In genomic region chr7:77867208-77867915, GRCh38 we compare ENCODE assay signal across 14 cellular contexts.
A peak's percentile ranks its signal among the peaks of the same experiment; 100 is the strongest.
DNase-seq lines count a peak whose midpoint lies in the region; ATAC-seq and TF ChIP-seq lines count a peak whose summit lies in the region.
"Had no signal": no experiment of that assay in that cellular context is flagged by ENCODE, and none has a peak within 500 bp of the region (broad histone marks: within the 10 kb centered on the region; RNA-seq: fewer than 3 reads in every experiment).

No MANE protein-coding gene starts in this region.

- no peak overlapping the region for H3K4me3 Mint-ChIP-seq in CD8-positive, alpha-beta T cell
- H3K4me3 Mint-ChIP-seq: activated CD4-positive, alpha-beta T cell treated with anti-CD3 and anti-CD28 coated beads for 36 hours; activated naive CD4-positive, alpha-beta T cell treated with anti-CD3 and anti-CD28 coated beads for 36 hours; stimulated activated naive B cell treated with anti-CD40 and anti-IgM and Interleukin-4, amounts not matched to agents 10 μg/mL and 1 μg/mL and 100 μg/mL, for 72 hours had no signal

- POLR2A ChIA-PET in CD8-positive, alpha-beta T cell (lab: Charles Lee): no interaction called here

- TF ChIP-seq CTCF in cardiac fibroblast (IDR thresholded peaks at IDR 0.05; ENCODE audit: low read depth, low read length) (no peak), hepatocyte (IDR thresholded peaks at IDR 0.05; ENCODE audit: poor library complexity) (no peak)
- TF ChIP-seq CTCF in CD8-positive, alpha-beta T cell (IDR thresholded peaks at IDR 0.05): no peak

- H3K4me1 Mint-ChIP-seq in CD8-positive, alpha-beta T cell (ENCODE audit: low read depth): peaks cover 10% of the 10 kb centered on the region

- H3K36me3 ChIP-seq in hepatocyte (replicated peaks; ENCODE audit: insufficient read depth, low read depth): no peaks in the 10 kb centered on the region
- H3K36me3 ChIP-seq in CD8-positive, alpha-beta T cell (ENCODE audit: insufficient read depth, low read length): no peaks in the 10 kb centered on the region
- H3K36me3 ChIP-seq: cardiac muscle cell, transverse colon had no signal

- H3K27ac ChIP-seq in hepatocyte: peak overlapping the region; percentile 76
- no peak overlapping the region for H3K27ac ChIP-seq in CD8-positive, alpha-beta T cell (ENCODE audit: low read depth, low read length)
- H3K27ac ChIP-seq: cardiac muscle cell, transverse colon had no signal

- no peaks in the 10 kb centered on the region for H3K27me3 ChIP-seq in hepatocyte
- H3K27me3 ChIP-seq in CD8-positive, alpha-beta T cell (ENCODE audit: insufficient read depth, low read length): no peaks in the 10 kb centered on the region
- H3K27me3 ChIP-seq: cardiac muscle cell, transverse colon had no signal

- no peak for ATAC-seq in HG03432 (IDR thresholded peaks at IDR 0.05; ENCODE audit: unreplicated experiment)
- no peak for ATAC-seq in GM21529 (IDR thresholded peaks at IDR 0.05; ENCODE audit: unreplicated experiment)
- no peak for ATAC-seq in CD8-positive, alpha-beta T cell
- ATAC-seq: activated CD4-positive, alpha-beta T cell treated with anti-CD3 and anti-CD28 coated beads for 36 hours; stimulated activated naive B cell treated with anti-CD40 and anti-IgM and Interleukin-4, amounts not matched to agents 10 μg/mL and 1 μg/mL and 100 μg/mL, for 72 hours had no signal

- H3K79me2 ChIP-seq in hepatocyte: peaks cover 10% of the 10 kb centered on the region

- no peaks in the 10 kb centered on the region for H4K20me1 ChIP-seq in hepatocyte (ENCODE audit: insufficient read depth, poor library complexity, severe bottlenecking)

- peaks cover 19% of the 10 kb centered on the region for H3K36me3 Mint-ChIP-seq in CD8-positive, alpha-beta T cell

- no peaks in the 10 kb centered on the region for H3K27me3 Mint-ChIP-seq in CD8-positive, alpha-beta T cell (ENCODE audit: low read depth)
- H3K27me3 Mint-ChIP-seq: activated CD4-positive, alpha-beta T cell treated with anti-CD3 and anti-CD28 coated beads for 36 hours; stimulated activated naive B cell treated with anti-CD40 and anti-IgM and Interleukin-4, amounts not matched to agents 10 μg/mL and 1 μg/mL and 100 μg/mL, for 72 hours had no signal

- intact Hi-C loops in CD8-positive, alpha-beta T cell (cut with DNase I, micrococcal nuclease): no loop called here

- H3K4me3 ChIP-seq in cardiac fibroblast (replicated peaks in 1 of 2; ENCODE audit: low read depth in 2 of 2, low read length in 2 of 2) (no peak overlapping the region), hepatocyte (no peak overlapping the region)
- no peak overlapping the region for H3K4me3 ChIP-seq in CD8-positive, alpha-beta T cell (ENCODE audit: low read depth, low read length)
- H3K4me3 ChIP-seq: cardiac muscle cell, transverse colon had no signal

- H3K9me3 ChIP-seq in hepatocyte (ENCODE audit: low read depth): no peaks in the 10 kb centered on the region
- no peaks in the 10 kb centered on the region for H3K9me3 ChIP-seq in CD8-positive, alpha-beta T cell (ENCODE audit: low read length)
- H3K9me3 ChIP-seq: transverse colon had no signal

- H2AFZ ChIP-seq in hepatocyte: no peak overlapping the region

- 45% methylated on average over 5 of the region's 5 CpGs for WGBS in hepatocyte (ENCODE audit: low lambda C conversion rate, missing lambda C conversion rate)

- no peaks in the 10 kb centered on the region for H3K9me3 Mint-ChIP-seq in CD8-positive, alpha-beta T cell
- H3K9me3 Mint-ChIP-seq: activated naive CD4-positive, alpha-beta T cell treated with anti-CD3 and anti-CD28 coated beads for 36 hours had no signal

- H3K9me2 ChIP-seq in hepatocyte (replicated peaks; ENCODE audit: insufficient read depth): no peaks in the 10 kb centered on the region

- peaks cover 11% of the 10 kb centered on the region for H3K4me1 ChIP-seq in hepatocyte (ENCODE audit: insufficient read depth)
- no peaks in the 10 kb centered on the region for H3K4me1 ChIP-seq in CD8-positive, alpha-beta T cell (ENCODE audit: insufficient read depth, low read length)

- CTCF ChIA-PET in CD8-positive, alpha-beta T cell (lab: Charles Lee): no interaction called here

- no peak overlapping the region for H3K27ac Mint-ChIP-seq in CD8-positive, alpha-beta T cell
- H3K27ac Mint-ChIP-seq: activated CD4-positive, alpha-beta T cell treated with anti-CD3 and anti-CD28 coated beads for 36 hours; activated naive CD4-positive, alpha-beta T cell treated with anti-CD3 and anti-CD28 coated beads for 36 hours; stimulated activated naive B cell treated with anti-CD40 and anti-IgM and Interleukin-4, amounts not matched to agents 10 μg/mL and 1 μg/mL and 100 μg/mL, for 72 hours had no signal

- peak overlapping the region; percentile 25 for H3K4me2 ChIP-seq in hepatocyte

- DNase-seq in A172 (ENCODE audit: low spot score) (peak; percentile 35), HT-29 (ENCODE audit: low spot score) (peak; percentile 19), cardiac fibroblast (ENCODE audit: low read depth in 2 of 2) (peak; percentile 11 to 17), hepatocyte (ENCODE audit: low spot score) (peak; percentile 23), DMS79 treated with DMSO at 0.1 percent for 48 hours (lab: John Stamatoyannopoulos, UW) (no peak)
- no peak for DNase-seq in CD8-positive, alpha-beta T cell
- DNase-seq: activated CD4-positive, alpha-beta T cell treated with anti-CD3 and anti-CD28 coated beads for 36 hours; activated naive CD4-positive, alpha-beta T cell treated with anti-CD3 and anti-CD28 coated beads for 36 hours; left cardiac atrium; stimulated activated naive B cell treated with anti-CD40 and anti-IgM and Interleukin-4, amounts not matched to agents 10 μg/mL and 1 μg/mL and 100 μg/mL, for 72 hours; transverse colon had no signal

Comparison
In these comparisons a context has a peak if more than half of its experiments do, and no peak if none do; other contexts are left out.
1. DNase-seq: peak in A172 (single experiment), HT-29 (single experiment), cardiac fibroblast (2 of 2) and hepatocyte (single experiment); none in DMS79 treated with DMSO at 0.1 percent for 48 hours (single experiment) and CD8-positive, alpha-beta T cell (0 of 7).